8 cellular contexts compared by ENCODE assay signal in the genomic region with DNA sequence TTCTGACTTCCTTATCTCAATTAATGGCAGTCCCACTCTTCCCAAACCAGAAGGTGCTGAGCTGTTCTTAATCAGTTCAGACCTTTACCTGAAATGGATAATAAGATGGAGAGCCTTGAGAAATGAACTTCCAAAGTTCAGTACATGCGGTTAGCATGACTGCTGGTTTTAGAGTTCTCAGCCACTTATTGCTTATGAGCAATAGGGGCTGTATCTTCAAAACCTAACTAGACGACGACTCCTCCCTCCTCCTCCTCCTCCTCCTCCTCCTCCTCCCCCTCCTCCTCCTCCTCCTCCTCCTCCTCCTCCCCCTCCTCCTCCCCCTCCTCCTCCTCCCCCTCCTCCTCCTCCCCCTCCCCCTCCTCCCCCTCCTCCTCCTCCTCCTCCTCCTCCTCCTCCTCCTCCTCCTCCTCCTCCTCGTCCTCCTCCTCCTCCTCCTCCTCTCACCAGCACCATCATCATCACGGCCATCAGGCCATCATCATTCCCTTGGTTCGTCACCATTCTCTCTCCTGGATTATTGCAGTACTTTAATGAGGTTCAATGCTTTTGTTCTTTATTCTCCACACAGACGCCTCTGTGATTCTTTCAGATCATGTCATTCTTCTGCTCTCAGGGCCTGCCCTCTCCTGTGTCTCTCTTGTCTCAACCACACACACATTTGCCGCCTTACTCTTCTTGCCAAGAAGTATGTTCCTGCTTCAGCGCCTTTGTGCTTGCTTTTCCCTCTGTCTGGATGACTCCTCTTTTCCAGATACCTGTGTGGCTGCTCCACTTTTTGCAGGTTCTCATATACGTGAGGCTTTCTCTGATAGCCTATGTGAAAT. TPM values are rescaled to one million over a fixed set of nuclear protein-coding genes. Genes with fewer than 3 reads are reported as not detected.
DNase-seq lines count a peak whose midpoint lies in the region; ATAC-seq and TF ChIP-seq lines count a peak whose summit lies in the region.

No MANE protein-coding gene starts in this region.

- H3K9ac ChIP-seq in Loucy (ENCODE audit: low read depth, low read length, poor library complexity, severe bottlenecking), result peak overlapping the region; percentile 95

- H3K36me3 ChIP-seq in DOHH2 (ENCODE audit: control insufficient read depth, low read length) (peaks cover 4% of the 10 kb centered on the region), Loucy (ENCODE audit: insufficient read depth, low read length) (no peaks in the 10 kb centered on the region), Peyer's patch (no peaks in the 10 kb centered on the region)

- H3K9me2 ChIP-seq in DOHH2 (replicated peaks; ENCODE audit: control insufficient read depth, low read length), result no peaks in the 10 kb centered on the region
- H3K9me2 ChIP-seq in Loucy (replicated peaks; ENCODE audit: low read depth, low read length), result no peaks in the 10 kb centered on the region

- POLR2A ChIA-PET in MCF 10A (lab: Yijun Ruan, JAX), result interaction anchor here (0.6 to 5.3 kb wide), 13 partner anchors 10 to 155 kb away, joined by 3 to 53 read pairs (median 4); no protein-coding TSS in a partner anchor

- ATAC-seq in GM21367 (IDR thresholded peaks at IDR 0.05; ENCODE audit: unreplicated experiment) (no peak), HG03565 (IDR thresholded peaks at IDR 0.05; ENCODE audit: unreplicated experiment) (no peak)

- H3K4me1 Mint-ChIP-seq in MCF 10A (ENCODE audit: insufficient read depth, unreplicated experiment) (peaks cover 42% of the 10 kb centered on the region), nephron (peaks cover 56% of the 10 kb centered on the region)

- no peak overlapping the region for H2AFZ ChIP-seq in Loucy (ENCODE audit: low read length)

- TF ChIP-seq CTCF in DOHH2 (IDR thresholded peaks at IDR 0.05; ENCODE audit: low read depth, low read length, poor library complexity, severe bottlenecking), result no peak
- no peak for TF ChIP-seq CTCF in Loucy (conservative IDR thresholded peaks at IDR 0.05; ENCODE audit: low read length)
- TF ChIP-seq CTCF in MCF 10A (IDR thresholded peaks at IDR 0.05; ENCODE audit: unreplicated experiment), result no peak
- TF ChIP-seq CTCF in nephron (IDR thresholded peaks at IDR 0.05; ENCODE audit: unreplicated experiment in 3 of 3), result no peak
- TF ChIP-seq CTCF in Peyer's patch (IDR thresholded peaks at IDR 0.05), result no peak

- no peaks in the 10 kb centered on the region for H3K27me3 Mint-ChIP-seq in MCF 10A (ENCODE audit: insufficient read depth, unreplicated experiment)
- no peaks in the 10 kb centered on the region for H3K27me3 Mint-ChIP-seq in nephron (ENCODE audit: low read depth)

- H3K4me3 Mint-ChIP-seq in MCF 10A (ENCODE audit: unreplicated experiment) (peak overlapping the region; percentile 97), nephron (peak overlapping the region; percentile 96 to 98 (median 97))

- H3K27me3 ChIP-seq in DOHH2 (ENCODE audit: control insufficient read depth, low read length) (no peaks in the 10 kb centered on the region), Loucy (ENCODE audit: insufficient read depth, low read length, poor library complexity, severe bottlenecking) (no peaks in the 10 kb centered on the region), Peyer's patch (no peaks in the 10 kb centered on the region)

- H3K4me3 ChIP-seq in DOHH2 (ENCODE audit: low read length), result peak overlapping the region; percentile 92
- peak overlapping the region; percentile 92 for H3K4me3 ChIP-seq in Loucy (ENCODE audit: low read length, poor library complexity, severe bottlenecking)
- H3K4me3 ChIP-seq in Peyer's patch, result peak overlapping the region in 2 of 4 donors; percentile 85 to 91

- H3K9me3 ChIP-seq in DOHH2 (ENCODE audit: control insufficient read depth, insufficient read depth, low read length), result no peaks in the 10 kb centered on the region
- no peaks in the 10 kb centered on the region for H3K9me3 ChIP-seq in Loucy (ENCODE audit: insufficient read depth, low read depth, low read length)
- H3K9me3 ChIP-seq in Peyer's patch, result no peaks in the 10 kb centered on the region

- DNase-seq in MCF 10A (ENCODE audit: unreplicated experiment), result no peak
- no peak for DNase-seq in NCI-H1105 (lab: John Stamatoyannopoulos, UW)
- DNase-seq in Peyer's patch, result no peak

- intact Hi-C loops in MCF 10A (cut with micrococcal nuclease), result loop anchor here (2.0 kb wide), 1 partner anchor 93 kb away; no protein-coding TSS in a partner anchor

- CTCF ChIA-PET in MCF 10A (lab: Yijun Ruan, JAX), result no interaction called here

- peaks cover 17% of the 10 kb centered on the region for H3K36me3 Mint-ChIP-seq in MCF 10A (ENCODE audit: insufficient read depth, unreplicated experiment)
- peaks cover 4% of the 10 kb centered on the region for H3K36me3 Mint-ChIP-seq in nephron (ENCODE audit: low read depth)

- peaks cover 12% of the 10 kb centered on the region; the same call in 1 of the 2 replicates for H4K20me1 ChIP-seq in DOHH2 (ENCODE audit: control insufficient read depth, insufficient read depth, low read depth, low read length)
- H4K20me1 ChIP-seq in Loucy (ENCODE audit: insufficient read depth, low read length, poor library complexity, severe bottlenecking), result peaks cover 64% of the 10 kb centered on the region

- H3K27ac Mint-ChIP-seq in MCF 10A (ENCODE audit: low read depth, unreplicated experiment), result peak overlapping the region; percentile 96
- peak overlapping the region; percentile 94 to 98 (median 97) for H3K27ac Mint-ChIP-seq in nephron

- H3K4me2 ChIP-seq in DOHH2 (ENCODE audit: low read length), result peak overlapping the region; percentile 96
- peak overlapping the region; percentile 86 for H3K4me2 ChIP-seq in Loucy (ENCODE audit: low read depth, low read length, poor library complexity, severe bottlenecking)

- no TSS peak for BruUV-seq in MCF 10A (replicated peaks; lab: Mats Ljungman, UMichigan)

- no peak for TF ChIP-seq POLR2A in Peyer's patch (IDR thresholded peaks at IDR 0.05)

- H3K4me1 ChIP-seq in DOHH2 (ENCODE audit: control insufficient read depth, low read length) (peaks cover 22% of the 10 kb centered on the region), Loucy (ENCODE audit: insufficient read depth, low read length, poor library complexity, severe bottlenecking) (peaks cover 67% of the 10 kb centered on the region), Peyer's patch (peaks cover 0 to 56% (median 0%) of the 10 kb centered on the region in 4 donors)

- H3K27ac ChIP-seq in DOHH2 (ENCODE audit: low read depth, low read length), result no peak overlapping the region
- H3K27ac ChIP-seq in Peyer's patch, result peak overlapping the region in 2 of 4 donors; percentile 3 to 30

- H3K79me2 ChIP-seq in DOHH2 (ENCODE audit: control insufficient read depth, low read length) (peaks cover 71% of the 10 kb centered on the region), Loucy (ENCODE audit: insufficient read depth, low read length) (peaks cover 72% of the 10 kb centered on the region)

- H3K9me3 Mint-ChIP-seq in MCF 10A (ENCODE audit: unreplicated experiment) (no peaks in the 10 kb centered on the region), nephron (no peaks in the 10 kb centered on the region)

- peaks cover 5% of the 10 kb centered on the region for H3F3A ChIP-seq in DOHH2 (ENCODE audit: control insufficient read depth, insufficient read depth)
- no peaks in the 10 kb centered on the region for H3F3A ChIP-seq in Loucy (ENCODE audit: low read depth)

RNA-seq across cellular contexts. Expression of a gene that starts 2.7 kb away (rescaled TPM):
- 48.7 and 55.6 TPM in 2 replicates for total RNA-seq in MCF 10A (2022)
- total RNA-seq in Peyer's patch, result 100 to 1,000 TPM in 1 of 4 donors, 10 to 100 TPM in 3; 62.7 to 136 (median 90.5) TPM
